ENCODE assay signal across 3 cellular contexts in the genomic region with DNA sequence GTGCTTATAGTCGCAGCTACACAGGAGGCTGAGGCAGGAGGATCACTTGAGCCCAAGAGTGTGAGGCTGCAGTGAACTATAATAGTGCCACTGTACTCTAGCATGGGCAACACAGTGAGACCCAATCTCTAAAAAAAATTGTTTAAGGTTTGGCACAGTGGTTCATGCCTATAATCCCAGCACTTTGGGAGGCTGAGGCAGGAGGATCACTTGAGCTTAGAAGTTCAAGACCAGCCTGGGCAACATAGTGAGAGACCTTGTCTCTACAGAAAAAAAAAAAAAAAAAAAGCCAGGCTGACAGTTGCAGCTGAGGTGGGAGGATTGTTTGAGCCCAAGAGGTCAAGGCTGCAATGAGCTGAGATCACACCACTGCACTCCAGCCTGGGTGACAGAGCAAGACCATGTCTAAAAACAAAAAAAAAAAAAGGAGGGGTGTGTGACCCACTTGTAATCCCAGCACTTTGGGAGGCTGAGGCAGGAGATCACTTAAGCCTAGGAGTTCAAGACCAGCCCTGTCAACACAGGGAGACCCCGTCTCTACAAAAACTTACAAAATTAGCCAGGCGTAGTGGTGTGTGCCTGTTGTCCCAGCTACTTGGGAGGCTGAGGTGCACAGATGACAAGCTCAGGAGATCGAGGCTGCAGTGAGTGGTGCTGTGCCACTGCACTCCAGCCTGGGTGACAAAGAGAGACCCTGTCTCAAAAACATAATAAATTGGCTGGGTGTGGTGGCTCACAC. TPM values are rescaled to one million over a fixed set of nuclear protein-coding genes. Genes with fewer than 3 reads are reported as not detected.
"Had no signal": no experiment of that assay in that cellular context is flagged by ENCODE, and none has a peak within 500 bp of the region (broad histone marks: within the 10 kb centered on the region; RNA-seq: fewer than 3 reads in every experiment).

No MANE protein-coding gene starts in this region.

RNA-seq across cellular contexts. Expression of gene DNALI1, which starts 24.2 kb away (rescaled TPM):
- total RNA-seq: HT1080, NCI-H460, PC-9 had no signal
